Comparison of ENCODE assay signal across 8 cellular contexts in genomic region chr19:13841339-13842293, GRCh38. TPM values are rescaled to one million over a fixed set of nuclear protein-coding genes. Genes with fewer than 3 reads are reported as not detected.
DNase-seq lines count a peak whose midpoint lies in the region; ATAC-seq and TF ChIP-seq lines count a peak whose summit lies in the region.

No MANE protein-coding gene starts in this region.

- DNase-seq in AG08395 (ENCODE audit: low spot score) = peak; percentile 15
- DNase-seq in Jurkat, Clone E6-1 (ENCODE audit: low read depth, low spot score) = no peak
- DNase-seq in Right ventricle myocardium superior = peak; percentile 76
- DNase-seq in psoas muscle = peak; percentile 76 to 91
- DNase-seq in NCI-H1930 (lab: John Stamatoyannopoulos, UW) = no peak
- DNase-seq in cerebellar nuclear complex (lab: John Stamatoyannopoulos, UW) = no peak
- DNase-seq in HEK293T (ENCODE audit: extremely low spot score) = no peak

- H3K4me3 Mint-ChIP-seq in activated T-helper 17 cell treated with anti-CD3 and anti-CD28 coated beads, Interleukin-2, amount 50 U/mL, for 72 hours = peak overlapping the region; percentile 87

- H3K36me3 ChIP-seq in psoas muscle (ENCODE audit: insufficient read depth in 1 of 2, low read depth in 1 of 2) = peaks cover 0 to 20% of the 10 kb centered on the region in 2 donors

- peak overlapping the region; percentile 100 for H3K27ac ChIP-seq in psoas muscle

- H3K9me3 Mint-ChIP-seq in activated T-helper 17 cell treated with anti-CD3 and anti-CD28 coated beads, Interleukin-2, amount 50 U/mL, for 72 hours = no peaks in the 10 kb centered on the region

- no peaks in the 10 kb centered on the region for H3K9me3 ChIP-seq in psoas muscle

- CTCF ChIA-PET in HEK293T (lab: Yijun Ruan, JAX) = no interaction called here

- no peaks in the 10 kb centered on the region for H3K27me3 Mint-ChIP-seq in activated T-helper 17 cell treated with anti-CD3 and anti-CD28 coated beads, Interleukin-2, amount 50 U/mL, for 72 hours

- WGBS in psoas muscle, 3 donors = 1 to 3% (median 1%) methylated on average over 23 to 24 of the region's 24 CpGs

- H3K36me3 Mint-ChIP-seq in activated T-helper 17 cell treated with anti-CD3 and anti-CD28 coated beads, Interleukin-2, amount 50 U/mL, for 72 hours (ENCODE audit: low read depth) = peaks cover 75% of the 10 kb centered on the region

- peaks cover 17% of the 10 kb centered on the region for H3K4me1 Mint-ChIP-seq in activated T-helper 17 cell treated with anti-CD3 and anti-CD28 coated beads, Interleukin-2, amount 50 U/mL, for 72 hours

- H3K4me1 ChIP-seq in psoas muscle = peaks cover 36% of the 10 kb centered on the region

- H3K4me3 ChIP-seq in Jurkat, Clone E6-1 (ENCODE audit: low read length) = peak overlapping the region; percentile 53
- H3K4me3 ChIP-seq in psoas muscle = peak overlapping the region; percentile 99

- peak overlapping the region; percentile 96 for H3K27ac Mint-ChIP-seq in activated T-helper 17 cell treated with anti-CD3 and anti-CD28 coated beads, Interleukin-2, amount 50 U/mL, for 72 hours

- H3K27me3 ChIP-seq in psoas muscle (ENCODE audit: insufficient read depth in 3 of 3, low read length in 2 of 3) = no peaks in the 10 kb centered on the region

- POLR2A ChIA-PET in HEK293T (lab: Yijun Ruan, JAX) = interaction anchor here (0.6 to 0.9 kb wide), 3 partner anchors 9 to 216 kb away, joined by 3 read pairs; no protein-coding TSS in a partner anchor

- intact Hi-C loops in Right ventricle myocardium superior (cut with DNase I) (no loop called here), psoas muscle (cut with DNase I) (loop anchor here in 1 of 2 donors (5.0 kb wide), 1 partner anchor 689 kb away; the partner anchor contains the start of genes IER2 and STX10)

- TF ChIP-seq CTCF in psoas muscle (IDR thresholded peaks at IDR 0.05) = no peak

- ATAC-seq in activated T-helper 17 cell treated with anti-CD3 and anti-CD28 coated beads, Interleukin-2, amount 50 U/mL, for 72 hours (replicated peaks) = no peak
- ATAC-seq in Right ventricle myocardium superior (ENCODE audit: poor library complexity) = peak; percentile 6
- peak; percentile 45 to 59 (median 55) for ATAC-seq in psoas muscle

TF ChIP-seq in HEK293T, 16 proteins besides CTCF, POLR2A, EP300 and RAD21:
- no peak for TF ChIP-seq ZNF384 (IDR thresholded peaks at IDR 0.05)
- TF ChIP-seq L3MBTL2 (conservative IDR thresholded peaks at IDR 0.05) = no peak
- no peak for TF ChIP-seq ELF4 (IDR thresholded peaks at IDR 0.05)
- no peak for TF ChIP-seq BHLHE40 (IDR thresholded peaks at IDR 0.05; ENCODE audit: borderline replicate concordance)
- no peak for TF ChIP-seq LEF1 (IDR thresholded peaks at IDR 0.05; ENCODE audit: borderline replicate concordance)
- TF ChIP-seq FOXK2 (IDR thresholded peaks at IDR 0.05) = no peak
- no peak for TF ChIP-seq SUZ12 (IDR thresholded peaks at IDR 0.05)
- no peak for TF ChIP-seq NFRKB (IDR thresholded peaks at IDR 0.05)
- no peak for TF ChIP-seq FOXA1 (IDR thresholded peaks at IDR 0.05)

RNA-seq across cellular contexts. Expression of gene NANOS3, which starts 35.3 kb away (rescaled TPM):
- polyA plus RNA-seq in Jurkat, Clone E6-1 (2012; ENCODE audit: insufficient read depth, insufficient read length) = 1.5 TPM
- total RNA-seq in activated T-helper 17 cell treated with anti-CD3 and anti-CD28 coated beads, Interleukin-2, amount 50 U/mL, for 72 hours = 1 to 10 TPM; 1.2 to 3.6 TPM
- total RNA-seq in Right ventricle myocardium superior (1.8 TPM), psoas muscle (not detected)
- polyA plus RNA-seq in psoas muscle = not detected

RNA-seq across cellular contexts. Expression of gene ZSWIM4, which starts 46.4 kb away (rescaled TPM):
- 7.6 TPM for polyA plus RNA-seq in Jurkat, Clone E6-1 (2012; ENCODE audit: insufficient read depth, insufficient read length)
- total RNA-seq in activated T-helper 17 cell treated with anti-CD3 and anti-CD28 coated beads, Interleukin-2, amount 50 U/mL, for 72 hours = 10 to 100 TPM in 1 of 2 donors, 1 to 10 TPM in 1; 5.4 to 10.6 TPM
- total RNA-seq in Right ventricle myocardium superior = 2.7 TPM
- total RNA-seq in psoas muscle = 1 to 10 TPM; 3.3 to 7.8 (median 4.4) TPM
- 1 to 10 TPM in 2 of 3 donors, under 1 TPM in 1; 0.77 to 3.9 (median 1.6) TPM for polyA plus RNA-seq in psoas muscle

Comparison
In these comparisons a context has a peak if more than half of its experiments do, and no peak if none do; other contexts are left out.
1. DNase-seq: peak in AG08395 (single experiment), Right ventricle myocardium superior (single experiment) and psoas muscle (2 of 2); none in Jurkat, Clone E6-1 (single experiment), NCI-H1930 (0 of 2), cerebellar nuclear complex (0 of 2) and HEK293T (single experiment).